In the genomic region with DNA sequence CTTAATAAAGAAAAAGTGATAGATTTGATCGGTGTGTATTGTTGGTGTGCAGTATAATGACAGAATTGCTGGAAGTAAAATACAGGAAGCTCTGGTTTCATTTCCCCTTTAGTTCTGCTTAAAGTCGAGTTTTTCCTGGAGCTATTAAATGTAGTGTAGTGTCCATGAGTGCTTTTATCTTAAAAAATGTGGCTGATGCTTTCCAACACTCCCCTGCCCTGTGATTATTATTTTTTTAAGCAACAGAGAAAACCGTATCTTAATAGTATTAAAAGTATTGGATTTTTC, we compare ENCODE assay signal across 8 cellular contexts. TPM values are rescaled to one million over a fixed set of nuclear protein-coding genes. Genes with fewer than 3 reads are reported as not detected.
DNase-seq lines count a peak whose midpoint lies in the region; ATAC-seq and TF ChIP-seq lines count a peak whose summit lies in the region.

No MANE protein-coding gene starts in this region.

- no peak for ATAC-seq in CD4-positive, alpha-beta T cell (ENCODE audit: poor library complexity)
- ATAC-seq in HG03342 (IDR thresholded peaks at IDR 0.05; ENCODE audit: unreplicated experiment) (peak; percentile 24), GM21360 (IDR thresholded peaks at IDR 0.05; ENCODE audit: unreplicated experiment) (no peak)

- H3K27ac Mint-ChIP-seq in CD4-positive, alpha-beta T cell, result peak overlapping the region; percentile 97

- H3K4me3 ChIP-seq in astrocyte of the cerebellum (ENCODE audit: low read depth, low read length) (peak overlapping the region; percentile 60), mucosa of rectum (ENCODE audit: low read length in 2 of 2) (peak overlapping the region; percentile 90 to 95)

- peaks cover 40% of the 10 kb centered on the region for H3K4me1 Mint-ChIP-seq in CD4-positive, alpha-beta T cell (ENCODE audit: low read depth)

- peak overlapping the region; percentile 85 for H3K27ac ChIP-seq in CD4-positive, alpha-beta T cell (ENCODE audit: low read depth, low read length)
- H3K27ac ChIP-seq in mucosa of rectum (ENCODE audit: low read depth in 2 of 2, low read length in 2 of 2), result peak overlapping the region in 1 of 2 donors; percentile 95

- H3K36me3 Mint-ChIP-seq in CD4-positive, alpha-beta T cell (ENCODE audit: low read depth), result peaks cover 47% of the 10 kb centered on the region

- no peaks in the 10 kb centered on the region for H3K27me3 Mint-ChIP-seq in CD4-positive, alpha-beta T cell

- H3K36me3 ChIP-seq in mucosa of rectum (ENCODE audit: control insufficient read depth in 2 of 2, insufficient read depth in 2 of 2, low read length in 2 of 2), result peaks cover 11 to 15% of the 10 kb centered on the region in 2 donors

- no peaks in the 10 kb centered on the region for H3K9me3 Mint-ChIP-seq in CD4-positive, alpha-beta T cell

- intact Hi-C loops in CD4-positive, alpha-beta T cell (cut with DNase I, micrococcal nuclease), result loop anchor here (5.0 to 10.0 kb wide), 5 partner anchors 77 to 272 kb away; a partner anchor contains a TSS

- POLR2A ChIA-PET in CD4-positive, alpha-beta T cell (lab: Charles Lee), result interaction anchor here (0.7 to 1.8 kb wide), 6 partner anchors 8 to 1193 kb away, joined by 3 to 7 read pairs (median 4); a partner anchor contains a TSS

- DNase-seq in CD4-positive, alpha-beta T cell, result no peak
- DNase-seq in astrocyte of the cerebellum (ENCODE audit: low read depth) (no peak), Ammon's horn (ENCODE audit: low spot score) (no peak), COLO829 (ENCODE audit: low spot score) (no peak), NCI-H774 (lab: John Stamatoyannopoulos, UW) (no peak)

- H3K27me3 ChIP-seq in CD4-positive, alpha-beta T cell (ENCODE audit: control insufficient read depth, insufficient read depth, low read length), result no peaks in the 10 kb centered on the region
- H3K27me3 ChIP-seq in mucosa of rectum (ENCODE audit: control insufficient read depth in 2 of 2, insufficient read depth in 2 of 2, low read length in 2 of 2), result no peaks in the 10 kb centered on the region

- no peak for TF ChIP-seq CTCF in CD4-positive, alpha-beta T cell (IDR thresholded peaks at IDR 0.05)
- no peak for TF ChIP-seq CTCF in astrocyte of the cerebellum (IDR thresholded peaks at IDR 0.05; ENCODE audit: low read depth, low read length, missing control alignments)

- peaks cover 5% of the 10 kb centered on the region in 2 donors for H3K4me1 ChIP-seq in mucosa of rectum (ENCODE audit: control insufficient read depth in 2 of 2, insufficient read depth in 2 of 2, low read length in 2 of 2)

- in situ Hi-C loops in astrocyte of the cerebellum (cut with HindIII; ENCODE audit: low sequenced_read_pairs), result no loop called here

- CTCF ChIA-PET in CD4-positive, alpha-beta T cell (lab: Charles Lee), result no interaction called here

- H3K4me3 Mint-ChIP-seq in CD4-positive, alpha-beta T cell, result peak overlapping the region; percentile 99

- H3K9me3 ChIP-seq in CD4-positive, alpha-beta T cell (ENCODE audit: control insufficient read depth, low read length), result no peaks in the 10 kb centered on the region
- H3K9me3 ChIP-seq in mucosa of rectum (ENCODE audit: control insufficient read depth in 2 of 2, low read length in 2 of 2), result no peaks in the 10 kb centered on the region

- H3K9ac ChIP-seq in mucosa of rectum (ENCODE audit: low read depth in 1 of 2, low read length in 2 of 2), result peak overlapping the region; percentile 84 to 90

RNA-seq across cellular contexts. Expression of a gene that starts 1.1 kb away (rescaled TPM):
- total RNA-seq in CD4-positive, alpha-beta T cell, result 100 to 1,000 TPM; 138 to 144 TPM
